ENCODE assay signal across 8 cellular contexts in genomic region chr1:174726167-174726879, GRCh38.
DNase-seq lines count a peak whose midpoint lies in the region; ATAC-seq, FAIRE-seq and TF ChIP-seq lines count a peak whose summit lies in the region.

No MANE protein-coding gene starts in this region.

- no peak for TF ChIP-seq POLR2A in A549 (IDR thresholded peaks at IDR 0.05; ENCODE audit: low read length)

- TF ChIP-seq CTCF in A549 (IDR thresholded peaks at IDR 0.05) (peak; percentile 66), GM13977 (IDR thresholded peaks at IDR 0.05; ENCODE audit: extremely low read depth, insufficient read depth, missing control alignments) (peak; percentile 44), foreskin keratinocyte (conservative IDR thresholded peaks at IDR 0.05) (peak; percentile 66)

- TF ChIP-seq EP300 in A549 (IDR thresholded peaks at IDR 0.05): no peak

- FAIRE-seq in A549 (lab: Jason Lieb, UNC): peak; percentile 59

- H3K27me3 ChIP-seq in foreskin keratinocyte: no peaks in the 10 kb centered on the region

- 3% methylated on average over 2 of the region's 2 CpGs for WGBS in A549 (ENCODE audit: missing lambda C conversion rate)

- H3K4me2 ChIP-seq in A549: no peak overlapping the region

- CTCF ChIA-PET in A549 (lab: Yijun Ruan, JAX): interaction anchor here (0.5 to 4.8 kb wide), 16 partner anchors 10 to 1983 kb away, joined by 3 to 54 read pairs (median 4); no protein-coding TSS in a partner anchor

- in situ Hi-C loops in GM13977 (cut with MboI; ENCODE audit: low pct_unique_long_range_greater_than_20kb, low sequenced_read_pairs, unreplicated experiment): loop anchor here (25.0 kb wide), 1 partner anchor 639 kb away; no protein-coding TSS in a partner anchor

- H3K4me1 ChIP-seq in A549: no peaks in the 10 kb centered on the region
- no peaks in the 10 kb centered on the region for H3K4me1 ChIP-seq in foreskin keratinocyte

- ATAC-seq in A549 (no peak; a peak in 1 of 6 replicates), foreskin keratinocyte (no peak), Right ventricle myocardium inferior (no peak)

- H3K9me3 ChIP-seq in A549: no peaks in the 10 kb centered on the region

- TF ChIP-seq RAD21 in A549 (conservative IDR thresholded peaks at IDR 0.05 in 1 of 2, IDR thresholded peaks at IDR 0.05 in 1 of 2): peak; percentile 54 to 63

- no peak overlapping the region for H3K27ac ChIP-seq in A549
- no peak overlapping the region for H3K27ac ChIP-seq in foreskin keratinocyte

- DNase-seq in A549 (ENCODE audit: low read depth in 1 of 2, low spot score in 1 of 2) (peak; percentile 8 to 35), GM13977 (ENCODE audit: low spot score) (peak; percentile 26), RKO (ENCODE audit: low spot score) (peak; percentile 65), foreskin keratinocyte (no peak), GOT3 (lab: John Stamatoyannopoulos, UW) (no peak), mucosa of gallbladder (ENCODE audit: low spot score) (no peak), Right ventricle myocardium inferior (ENCODE audit: missing footprints) (no peak)
- DNase-seq in effector CD8-positive, alpha-beta T cell (lab: John Stamatoyannopoulos, UW): no peak

- POLR2A ChIA-PET in A549 (lab: Yijun Ruan, JAX): no interaction called here

- no peak overlapping the region for H3K4me3 ChIP-seq in A549

- intact Hi-C loops in Right ventricle myocardium inferior (cut with DNase I): loop anchor here (5.0 kb wide), 1 partner anchor 464 kb away; no protein-coding TSS in a partner anchor

TF ChIP-seq in A549, 52 proteins besides CTCF, POLR2A, EP300 and RAD21:
- TF ChIP-seq HOXB13 (CRISPR knock-in tag; IDR thresholded peaks at IDR 0.05; ENCODE audit: low read depth): no peak
- TF ChIP-seq SMC3 (IDR thresholded peaks at IDR 0.05): peak; percentile 80
- no peak for TF ChIP-seq PHF8 (IDR thresholded peaks at IDR 0.05; ENCODE audit: borderline replicate concordance, low read depth)
- no peak for TF ChIP-seq MAFK (IDR thresholded peaks at IDR 0.05; ENCODE audit: partially characterized antibody)
- no peak for TF ChIP-seq GATA3 (IDR thresholded peaks at IDR 0.05; ENCODE audit: borderline replicate concordance)
- no peak for TF ChIP-seq PBX3 (IDR thresholded peaks at IDR 0.05)
- TF ChIP-seq HMGXB4 (CRISPR knock-in tag; IDR thresholded peaks at IDR 0.05; ENCODE audit: borderline replicate concordance): no peak
- no peak for TF ChIP-seq REST (IDR thresholded peaks at IDR 0.05)
- TF ChIP-seq FOXS1 (CRISPR knock-in tag; IDR thresholded peaks at IDR 0.05): no peak

Comparison
In these comparisons a context has a peak if more than half of its experiments do, and no peak if none do; other contexts are left out.
1. DNase-seq: peak in A549 (2 of 2), GM13977 (single experiment) and RKO (single experiment); none in foreskin keratinocyte (0 of 2), effector CD8-positive, alpha-beta T cell (single experiment), GOT3 (single experiment), mucosa of gallbladder (single experiment) and Right ventricle myocardium inferior (single experiment).
2. Peak in every context shown above with its lines, with median percentiles within 50 percentile points of each other: CTCF ChIP-seq.